Comparison of ENCODE assay signal across 1 cellular context in genomic region chr9:107425110-107426025, GRCh38.
TF ChIP-seq lines count a peak whose summit lies in the region.

No MANE protein-coding gene starts in this region.

TF ChIP-seq in HepG2, 621 proteins besides CTCF, POLR2A, EP300 and RAD21 (continued from another document and continues in another):
- TF ChIP-seq, protein P1, sequence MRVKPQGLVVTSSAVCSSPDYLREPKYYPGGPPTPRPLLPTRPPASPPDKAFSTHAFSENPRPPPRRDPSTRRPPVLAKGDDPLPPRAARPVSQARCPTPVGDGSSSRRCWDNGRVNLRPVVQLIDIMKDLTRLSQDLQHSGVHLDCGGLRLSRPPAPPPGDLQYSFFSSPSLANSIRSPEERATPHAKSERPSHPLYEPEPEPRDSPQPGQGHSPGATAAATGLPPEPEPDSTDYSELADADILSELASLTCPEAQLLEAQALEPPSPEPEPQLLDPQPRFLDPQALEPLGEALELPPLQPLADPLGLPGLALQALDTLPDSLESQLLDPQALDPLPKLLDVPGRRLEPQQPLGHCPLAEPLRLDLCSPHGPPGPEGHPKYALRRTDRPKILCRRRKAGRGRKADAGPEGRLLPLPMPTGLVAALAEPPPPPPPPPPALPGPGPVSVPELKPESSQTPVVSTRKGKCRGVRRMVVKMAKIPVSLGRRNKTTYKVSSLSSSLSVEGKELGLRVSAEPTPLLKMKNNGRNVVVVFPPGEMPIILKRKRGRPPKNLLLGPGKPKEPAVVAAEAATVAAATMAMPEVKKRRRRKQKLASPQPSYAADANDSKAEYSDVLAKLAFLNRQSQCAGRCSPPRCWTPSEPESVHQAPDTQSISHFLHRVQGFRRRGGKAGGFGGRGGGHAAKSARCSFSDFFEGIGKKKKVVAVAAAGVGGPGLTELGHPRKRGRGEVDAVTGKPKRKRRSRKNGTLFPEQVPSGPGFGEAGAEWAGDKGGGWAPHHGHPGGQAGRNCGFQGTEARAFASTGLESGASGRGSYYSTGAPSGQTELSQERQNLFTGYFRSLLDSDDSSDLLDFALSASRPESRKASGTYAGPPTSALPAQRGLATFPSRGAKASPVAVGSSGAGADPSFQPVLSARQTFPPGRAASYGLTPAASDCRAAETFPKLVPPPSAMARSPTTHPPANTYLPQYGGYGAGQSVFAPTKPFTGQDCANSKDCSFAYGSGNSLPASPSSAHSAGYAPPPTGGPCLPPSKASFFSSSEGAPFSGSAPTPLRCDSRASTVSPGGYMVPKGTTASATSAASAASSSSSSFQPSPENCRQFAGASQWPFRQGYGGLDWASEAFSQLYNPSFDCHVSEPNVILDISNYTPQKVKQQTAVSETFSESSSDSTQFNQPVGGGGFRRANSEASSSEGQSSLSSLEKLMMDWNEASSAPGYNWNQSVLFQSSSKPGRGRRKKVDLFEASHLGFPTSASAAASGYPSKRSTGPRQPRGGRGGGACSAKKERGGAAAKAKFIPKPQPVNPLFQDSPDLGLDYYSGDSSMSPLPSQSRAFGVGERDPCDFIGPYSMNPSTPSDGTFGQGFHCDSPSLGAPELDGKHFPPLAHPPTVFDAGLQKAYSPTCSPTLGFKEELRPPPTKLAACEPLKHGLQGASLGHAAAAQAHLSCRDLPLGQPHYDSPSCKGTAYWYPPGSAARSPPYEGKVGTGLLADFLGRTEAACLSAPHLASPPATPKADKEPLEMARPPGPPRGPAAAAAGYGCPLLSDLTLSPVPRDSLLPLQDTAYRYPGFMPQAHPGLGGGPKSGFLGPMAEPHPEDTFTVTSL (CRISPR knock-in tag; IDR thresholded peaks at IDR 0.05; ENCODE audit: borderline replicate concordance): no peak
- TF ChIP-seq, protein P2, sequence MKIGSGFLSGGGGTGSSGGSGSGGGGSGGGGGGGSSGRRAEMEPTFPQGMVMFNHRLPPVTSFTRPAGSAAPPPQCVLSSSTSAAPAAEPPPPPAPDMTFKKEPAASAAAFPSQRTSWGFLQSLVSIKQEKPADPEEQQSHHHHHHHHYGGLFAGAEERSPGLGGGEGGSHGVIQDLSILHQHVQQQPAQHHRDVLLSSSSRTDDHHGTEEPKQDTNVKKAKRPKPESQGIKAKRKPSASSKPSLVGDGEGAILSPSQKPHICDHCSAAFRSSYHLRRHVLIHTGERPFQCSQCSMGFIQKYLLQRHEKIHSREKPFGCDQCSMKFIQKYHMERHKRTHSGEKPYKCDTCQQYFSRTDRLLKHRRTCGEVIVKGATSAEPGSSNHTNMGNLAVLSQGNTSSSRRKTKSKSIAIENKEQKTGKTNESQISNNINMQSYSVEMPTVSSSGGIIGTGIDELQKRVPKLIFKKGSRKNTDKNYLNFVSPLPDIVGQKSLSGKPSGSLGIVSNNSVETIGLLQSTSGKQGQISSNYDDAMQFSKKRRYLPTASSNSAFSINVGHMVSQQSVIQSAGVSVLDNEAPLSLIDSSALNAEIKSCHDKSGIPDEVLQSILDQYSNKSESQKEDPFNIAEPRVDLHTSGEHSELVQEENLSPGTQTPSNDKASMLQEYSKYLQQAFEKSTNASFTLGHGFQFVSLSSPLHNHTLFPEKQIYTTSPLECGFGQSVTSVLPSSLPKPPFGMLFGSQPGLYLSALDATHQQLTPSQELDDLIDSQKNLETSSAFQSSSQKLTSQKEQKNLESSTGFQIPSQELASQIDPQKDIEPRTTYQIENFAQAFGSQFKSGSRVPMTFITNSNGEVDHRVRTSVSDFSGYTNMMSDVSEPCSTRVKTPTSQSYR (CRISPR knock-in tag; IDR thresholded peaks at IDR 0.05; ENCODE audit: borderline replicate concordance): peak; percentile 32; the same call in 1 of the 2 replicates
- TF ChIP-seq TBL1XR1 (IDR thresholded peaks at IDR 0.05; ENCODE audit: borderline replicate concordance, low read length, partially characterized antibody) (no peak), ZNF619 (CRISPR knock-in tag; IDR thresholded peaks at IDR 0.05) (0 out of 2 replicates have a peak, but pooled peaks have one; percentile 52), SNRNP70 (IDR thresholded peaks at IDR 0.05; ENCODE audit: low read depth, low read length) (no peak), IRF2 (CRISPR knock-in tag; IDR thresholded peaks at IDR 0.05) (no peak), ZNF572 (CRISPR knock-in tag; IDR thresholded peaks at IDR 0.05) (0 out of 2 replicates have a peak, but pooled peaks have one; percentile 52), ZNF256 (CRISPR knock-in tag; conservative IDR thresholded peaks at IDR 0.05) (0 out of 2 replicates have a peak, but pooled peaks have one; percentile 47), MAZ (IDR thresholded peaks at IDR 0.05; ENCODE audit: borderline replicate concordance, low read depth, low read length) (no peak), MAZ (CRISPR knock-in tag; IDR thresholded peaks at IDR 0.05; ENCODE audit: low read depth) (0 out of 2 replicates have a peak, but pooled peaks have one; percentile 39), SNAI1 (CRISPR knock-in tag; IDR thresholded peaks at IDR 0.05; ENCODE audit: borderline replicate concordance) (no peak), KIAA2018 (CRISPR knock-in tag; IDR thresholded peaks at IDR 0.05; ENCODE audit: borderline replicate concordance) (no peak), ZNF740 (CRISPR knock-in tag; IDR thresholded peaks at IDR 0.05) (no peak), CREBL2 (CRISPR knock-in tag; IDR thresholded peaks at IDR 0.05; ENCODE audit: borderline replicate concordance) (no peak), AKNA (CRISPR knock-in tag; IDR thresholded peaks at IDR 0.05; ENCODE audit: borderline replicate concordance) (no peak), ZC3H13 (CRISPR knock-in tag; IDR thresholded peaks at IDR 0.05) (no peak), U2AF1 (optimal IDR thresholded peaks at IDR 0.05; ENCODE audit: low read depth, low read length) (no peak), NFIC (IDR thresholded peaks at IDR 0.05; ENCODE audit: low read length) (no peak), MED8 (CRISPR knock-in tag; IDR thresholded peaks at IDR 0.05; ENCODE audit: insufficient replicate concordance) (no peak), PHF20 (CRISPR knock-in tag; IDR thresholded peaks at IDR 0.05) (no peak), LBX2 (CRISPR knock-in tag; IDR thresholded peaks at IDR 0.05; ENCODE audit: borderline replicate concordance) (no peak), RORA (CRISPR knock-in tag; IDR thresholded peaks at IDR 0.05) (no peak), ZNF101 (CRISPR knock-in tag; IDR thresholded peaks at IDR 0.05; ENCODE audit: borderline replicate concordance, low read depth) (no peak), HES4 (CRISPR knock-in tag; IDR thresholded peaks at IDR 0.05; ENCODE audit: borderline replicate concordance) (no peak), ZNF383 (CRISPR knock-in tag; IDR thresholded peaks at IDR 0.05; ENCODE audit: borderline replicate concordance) (no peak), KMT2B (CRISPR knock-in tag; IDR thresholded peaks at IDR 0.05) (no peak)
- TF ChIP-seq, protein P3, sequence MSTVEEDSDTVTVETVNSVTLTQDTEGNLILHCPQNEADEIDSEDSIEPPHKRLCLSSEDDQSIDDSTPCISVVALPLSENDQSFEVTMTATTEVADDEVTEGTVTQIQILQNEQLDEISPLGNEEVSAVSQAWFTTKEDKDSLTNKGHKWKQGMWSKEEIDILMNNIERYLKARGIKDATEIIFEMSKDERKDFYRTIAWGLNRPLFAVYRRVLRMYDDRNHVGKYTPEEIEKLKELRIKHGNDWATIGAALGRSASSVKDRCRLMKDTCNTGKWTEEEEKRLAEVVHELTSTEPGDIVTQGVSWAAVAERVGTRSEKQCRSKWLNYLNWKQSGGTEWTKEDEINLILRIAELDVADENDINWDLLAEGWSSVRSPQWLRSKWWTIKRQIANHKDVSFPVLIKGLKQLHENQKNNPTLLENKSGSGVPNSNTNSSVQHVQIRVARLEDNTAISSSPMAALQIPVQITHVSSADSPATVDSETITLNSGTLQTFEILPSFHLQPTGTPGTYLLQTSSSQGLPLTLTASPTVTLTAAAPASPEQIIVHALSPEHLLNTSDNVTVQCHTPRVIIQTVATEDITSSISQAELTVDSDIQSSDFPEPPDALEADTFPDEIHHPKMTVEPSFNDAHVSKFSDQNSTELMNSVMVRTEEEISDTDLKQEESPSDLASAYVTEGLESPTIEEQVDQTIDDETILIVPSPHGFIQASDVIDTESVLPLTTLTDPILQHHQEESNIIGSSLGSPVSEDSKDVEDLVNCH (CRISPR knock-in tag; IDR thresholded peaks at IDR 0.05): no peak
